ENCODE assay signal across 18 cellular contexts in the genomic region with DNA sequence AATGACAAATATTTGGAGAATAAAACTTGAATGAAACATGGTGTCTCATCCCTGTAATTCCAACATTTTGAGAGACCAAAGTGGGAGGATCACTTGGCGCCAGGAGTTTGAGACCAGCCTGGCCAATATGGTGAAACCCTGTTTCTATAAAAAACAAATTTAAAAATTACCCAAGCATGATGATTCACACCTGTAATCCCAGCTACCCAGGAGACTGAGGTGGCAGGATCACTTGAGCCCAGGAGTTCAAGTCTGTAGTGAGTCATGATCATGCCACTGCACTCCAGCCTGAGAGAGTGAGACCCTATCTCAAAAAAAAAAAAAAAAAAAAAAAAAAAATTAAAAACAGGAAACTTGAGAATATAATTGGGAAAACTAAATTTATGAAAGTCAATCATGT.
A peak's percentile ranks its signal among the peaks of the same experiment; 100 is the strongest.
DNase-seq lines count a peak whose midpoint lies in the region; ATAC-seq and TF ChIP-seq lines count a peak whose summit lies in the region.
"Had no signal": no experiment of that assay in that cellular context is flagged by ENCODE, and none has a peak within 500 bp of the region (broad histone marks: within the 10 kb centered on the region; RNA-seq: fewer than 3 reads in every experiment).

No MANE protein-coding gene starts in this region.

- H3K27ac ChIP-seq in foreskin keratinocyte (no peak overlapping the region), colonic mucosa (no peak overlapping the region), osteoblast (ENCODE audit: low read depth, low read length) (no peak overlapping the region)

- no peak overlapping the region for H3K27ac Mint-ChIP-seq in glutamatergic neuron (ENCODE audit: unreplicated experiment)
- H3K27ac Mint-ChIP-seq: CD4-positive, alpha-beta T cell had no signal

- H3K36me3 ChIP-seq in colonic mucosa (no peaks in the 10 kb centered on the region), osteoblast (ENCODE audit: insufficient read depth, low read length) (no peaks in the 10 kb centered on the region)
- H3K36me3 ChIP-seq: BE2C had no signal

- no peaks in the 10 kb centered on the region for H3K9me3 Mint-ChIP-seq in glutamatergic neuron (ENCODE audit: unreplicated experiment)
- H3K9me3 Mint-ChIP-seq: CD4-positive, alpha-beta T cell had no signal

- no peak overlapping the region for H3K4me2 ChIP-seq in osteoblast (ENCODE audit: insufficient read depth, low read length)

- intact Hi-C loops in colonic mucosa (cut with DNase I) = no loop called here

- H3K9me3 ChIP-seq in colonic mucosa (no peaks in the 10 kb centered on the region), osteoblast (ENCODE audit: low read depth, low read length) (no peaks in the 10 kb centered on the region)
- H3K9me3 ChIP-seq: BE2C had no signal

- peak; percentile 76 for ATAC-seq in foreskin keratinocyte
- ATAC-seq: PC-3 had no signal

- no peaks in the 10 kb centered on the region for H3K4me1 Mint-ChIP-seq in glutamatergic neuron (ENCODE audit: low read depth, unreplicated experiment)

- peak; percentile 33 for DNase-seq in ELR (ENCODE audit: low read depth)
- DNase-seq in HT1080 (ENCODE audit: low read depth) = peak; percentile 61
- peak; percentile 33 for DNase-seq in amniotic epithelial cell (ENCODE audit: low read depth)
- peak in 1 of 2 donors; percentile 38 for DNase-seq in foreskin keratinocyte
- DNase-seq in LoVo (ENCODE audit: low spot score) = no peak
- DNase-seq in glutamatergic neuron = no peak
- DNase-seq in colonic mucosa = no peak
- DNase-seq in osteoblast (ENCODE audit: insufficient read length, low spot score, missing footprints) = no peak
- DNase-seq: BE2C; Calu3; CD4-positive, alpha-beta T cell; DMS79; HCEC 1CT; NCI-H1417; NCI-H1930; NCI-H510A; PC-3; SW 1271 had no signal

- no peak overlapping the region for H3K4me3 Mint-ChIP-seq in glutamatergic neuron (ENCODE audit: unreplicated experiment)
- H3K4me3 Mint-ChIP-seq: CD4-positive, alpha-beta T cell had no signal

- H3K79me2 ChIP-seq in osteoblast (ENCODE audit: insufficient read depth, low read length) = no peaks in the 10 kb centered on the region

- H3K27me3 ChIP-seq in foreskin keratinocyte = no peaks in the 10 kb centered on the region
- no peaks in the 10 kb centered on the region for H3K27me3 ChIP-seq in colonic mucosa
- no peaks in the 10 kb centered on the region for H3K27me3 ChIP-seq in osteoblast (ENCODE audit: insufficient read depth, low read length)
- H3K27me3 ChIP-seq: BE2C had no signal

- no peak for TF ChIP-seq CTCF in foreskin keratinocyte (conservative IDR thresholded peaks at IDR 0.05)
- TF ChIP-seq CTCF in glutamatergic neuron (IDR thresholded peaks at IDR 0.05; ENCODE audit: partially characterized antibody, unreplicated experiment) = no peak
- no peak for TF ChIP-seq CTCF in colonic mucosa (IDR thresholded peaks at IDR 0.05)
- no peak for TF ChIP-seq CTCF in osteoblast (IDR thresholded peaks at IDR 0.05; ENCODE audit: extremely low read depth, low read depth, low read length)

- H3K4me3 ChIP-seq in colonic mucosa = no peak overlapping the region
- no peak overlapping the region for H3K4me3 ChIP-seq in osteoblast (ENCODE audit: insufficient read depth, low read length)

- no peaks in the 10 kb centered on the region for H3K27me3 Mint-ChIP-seq in glutamatergic neuron (ENCODE audit: unreplicated experiment)
- H3K27me3 Mint-ChIP-seq: CD4-positive, alpha-beta T cell had no signal

- H3K4me1 ChIP-seq in foreskin keratinocyte = peaks cover 11% of the 10 kb centered on the region
- H3K4me1 ChIP-seq in colonic mucosa = no peaks in the 10 kb centered on the region
- H3K4me1 ChIP-seq in osteoblast (ENCODE audit: insufficient read depth, low read length) = peaks cover 16% of the 10 kb centered on the region

- no peak overlapping the region for H3K9ac ChIP-seq in colonic mucosa (ENCODE audit: low read depth in 2 of 2, low read length in 2 of 2)

- H2AFZ ChIP-seq in osteoblast (ENCODE audit: low read length) = no peak overlapping the region

- H3K36me3 Mint-ChIP-seq in glutamatergic neuron (ENCODE audit: unreplicated experiment) = no peaks in the 10 kb centered on the region

- no peaks in the 10 kb centered on the region for H4K20me1 ChIP-seq in osteoblast (ENCODE audit: insufficient read depth, low read length)

Comparison
In these comparisons a context has a peak if more than half of its experiments do, and no peak if none do; other contexts are left out.
1. DNase-seq: peak in ELR (single experiment), HT1080 (single experiment) and amniotic epithelial cell (single experiment); none in LoVo (single experiment), glutamatergic neuron (single experiment), colonic mucosa (single experiment) and osteoblast (single experiment).